Comparison of ENCODE assay signal across 13 cellular contexts in the genomic region with DNA sequence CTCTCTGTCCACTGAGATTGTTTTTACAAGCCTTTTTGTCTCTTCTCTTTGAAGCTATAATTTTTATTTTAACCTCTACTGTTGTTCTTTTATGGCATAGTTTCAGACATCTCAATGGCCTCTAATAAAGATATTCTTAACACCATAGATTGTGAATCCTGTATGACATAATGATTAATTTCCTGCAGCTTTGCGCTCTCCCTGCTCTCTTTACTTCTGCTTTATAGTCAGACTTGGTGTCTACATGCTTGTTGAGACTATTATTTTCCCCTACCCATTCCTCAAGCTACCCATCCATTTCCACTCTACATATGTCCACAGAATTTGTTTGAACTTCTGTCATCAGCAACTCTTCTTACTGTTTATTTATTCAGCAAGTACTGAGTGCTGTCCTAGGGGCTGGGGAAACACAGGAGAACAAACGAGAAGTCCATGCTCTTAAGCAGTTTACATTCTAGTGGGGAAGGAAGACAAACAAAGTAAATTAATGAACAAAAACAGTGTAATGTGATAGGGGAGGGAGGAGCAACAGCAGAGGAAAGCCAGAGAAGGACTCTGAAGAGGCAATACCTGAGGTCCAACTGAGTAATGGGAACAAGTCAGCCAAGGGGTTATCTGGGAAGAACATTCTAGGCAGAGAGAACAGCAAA.
DNase-seq lines count a peak whose midpoint lies in the region; ATAC-seq and TF ChIP-seq lines count a peak whose summit lies in the region.
"Had no signal": no experiment of that assay in that cellular context is flagged by ENCODE, and none has a peak within 500 bp of the region (broad histone marks: within the 10 kb centered on the region; RNA-seq: fewer than 3 reads in every experiment).

No MANE protein-coding gene starts in this region.

- peak overlapping the region; percentile 87 for H3K27ac ChIP-seq in 22Rv1
- H3K27ac ChIP-seq: epithelial cell of prostate, uterus had no signal

- no peak for ATAC-seq in GM18909 (IDR thresholded peaks at IDR 0.05; ENCODE audit: poor library complexity, unreplicated experiment)
- ATAC-seq: activated CD8-positive, alpha-beta T cell treated with anti-CD3 and anti-CD28 coated beads for 36 hours had no signal

- POLR2A ChIA-PET in HEK293T (lab: Yijun Ruan, JAX): no interaction called here

- no peak for TF ChIP-seq CTCF in 22Rv1 (IDR thresholded peaks at IDR 0.05)

- CTCF ChIA-PET in HEK293T (lab: Yijun Ruan, JAX): interaction anchor here (0.6 to 0.9 kb wide), 2 partner anchors 260 to 328 kb away, joined by 3 to 4 read pairs; no protein-coding TSS in a partner anchor

- DNase-seq in HEK293T (ENCODE audit: extremely low spot score) (peak; percentile 27), NOMO-1 treated with DMSO at 0.1 percent for 48 hours (lab: John Stamatoyannopoulos, UW; ENCODE audit: unreplicated experiment) (peak; percentile 82), iris pigment epithelial cell (ENCODE audit: low read depth) (peak; percentile 68), GDM1 (lab: John Stamatoyannopoulos, UW) (no peak), AML-193 (lab: John Stamatoyannopoulos, UW) (no peak)
- DNase-seq in activated CD4-positive, CD25-positive, alpha-beta regulatory T cell (lab: John Stamatoyannopoulos, UW): no peak
- DNase-seq: activated CD8-positive, alpha-beta T cell treated with anti-CD3 and anti-CD28 coated beads for 36 hours; EL; NCI-H1436; uterus had no signal

TF ChIP-seq in HEK293T, 16 proteins besides CTCF, POLR2A, EP300 and RAD21:
- TF ChIP-seq ELF4 (IDR thresholded peaks at IDR 0.05) (no peak), LEF1 (IDR thresholded peaks at IDR 0.05; ENCODE audit: borderline replicate concordance) (no peak), CTBP1 (IDR thresholded peaks at IDR 0.05; ENCODE audit: borderline replicate concordance) (peak; percentile 54; the same call in 1 of the 2 replicates), FOXA1 (IDR thresholded peaks at IDR 0.05) (peak; percentile 36; the same call in 1 of the 2 replicates)
- TF ChIP-seq, protein P1, sequence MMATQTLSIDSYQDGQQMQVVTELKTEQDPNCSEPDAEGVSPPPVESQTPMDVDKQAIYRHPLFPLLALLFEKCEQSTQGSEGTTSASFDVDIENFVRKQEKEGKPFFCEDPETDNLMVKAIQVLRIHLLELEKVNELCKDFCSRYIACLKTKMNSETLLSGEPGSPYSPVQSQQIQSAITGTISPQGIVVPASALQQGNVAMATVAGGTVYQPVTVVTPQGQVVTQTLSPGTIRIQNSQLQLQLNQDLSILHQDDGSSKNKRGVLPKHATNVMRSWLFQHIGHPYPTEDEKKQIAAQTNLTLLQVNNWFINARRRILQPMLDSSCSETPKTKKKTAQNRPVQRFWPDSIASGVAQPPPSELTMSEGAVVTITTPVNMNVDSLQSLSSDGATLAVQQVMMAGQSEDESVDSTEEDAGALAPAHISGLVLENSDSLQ (IDR thresholded peaks at IDR 0.05): peak; percentile 90

Comparison
In these comparisons a context has a peak if more than half of its experiments do, and no peak if none do; other contexts are left out.
1. DNase-seq: peak in HEK293T (single experiment), NOMO-1 treated with DMSO at 0.1 percent for 48 hours (single experiment) and iris pigment epithelial cell (single experiment); none in activated CD4-positive, CD25-positive, alpha-beta regulatory T cell (0 of 4), GDM1 (single experiment) and AML-193 (0 of 2).